ENCODE assay signal across 12 cellular contexts in the genomic region with DNA sequence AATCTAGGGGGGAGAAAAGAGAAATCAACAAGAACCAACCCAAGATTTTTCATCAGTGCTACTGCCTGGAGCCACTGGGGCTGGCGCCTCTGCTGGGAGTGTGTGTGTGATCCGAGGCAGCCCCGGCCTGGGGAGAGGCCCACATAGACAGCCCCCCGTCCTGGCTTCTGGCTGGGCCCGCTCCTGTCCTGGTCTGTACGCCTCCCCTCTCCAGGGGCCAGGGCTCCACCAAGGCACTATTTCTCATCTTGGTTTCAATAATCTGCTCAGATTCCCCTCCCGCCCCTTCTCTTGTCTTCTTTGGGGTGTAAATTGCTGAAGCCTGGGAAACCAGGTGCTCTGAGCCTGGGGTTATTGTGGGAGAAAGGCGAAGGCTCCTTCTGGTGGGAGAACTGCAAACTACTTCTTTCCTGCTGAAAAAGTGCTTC. TPM values are rescaled to one million over a fixed set of nuclear protein-coding genes. Genes with fewer than 3 reads are reported as not detected.
DNase-seq lines count a peak whose midpoint lies in the region; ATAC-seq and TF ChIP-seq lines count a peak whose summit lies in the region.
"Had no signal": no experiment of that assay in that cellular context is flagged by ENCODE, and none has a peak within 500 bp of the region (broad histone marks: within the 10 kb centered on the region; RNA-seq: fewer than 3 reads in every experiment).

No MANE protein-coding gene starts in this region.

- H3K4me1 ChIP-seq in HEK293 (ENCODE audit: control insufficient read depth, insufficient read depth, low read length): peaks cover 31% of the 10 kb centered on the region
- H3K4me1 ChIP-seq in stomach: peaks cover 48 to 79% (median 60%) of the 10 kb centered on the region in 4 donors

- peaks cover 0 to 30% (median 4%) of the 10 kb centered on the region in 3 donors for H3K27me3 ChIP-seq in stomach

- H3K36me3 ChIP-seq in HEK293 (ENCODE audit: control insufficient read depth in 2 of 2, insufficient read depth in 1 of 2, low read length in 2 of 2) (peaks cover 0 to 15% of the 10 kb centered on the region in 2 experiments; a peak in 1 of 3 replicates), stomach (no peaks in the 10 kb centered on the region)

- in situ Hi-C loops in astrocyte of the spinal cord (cut with HindIII; ENCODE audit: low sequenced_read_pairs) (loop anchor here (10.0 kb wide), 1 partner anchor 112 kb away; a partner anchor contains a TSS), GM13977 (cut with MboI; ENCODE audit: low pct_unique_long_range_greater_than_20kb, low sequenced_read_pairs, unreplicated experiment) (no loop called here)

- ATAC-seq in GM19467 (IDR thresholded peaks at IDR 0.05; ENCODE audit: unreplicated experiment): no peak

- TF ChIP-seq EP300 in stomach (IDR thresholded peaks at IDR 0.05): no peak

- peaks cover 18 to 33% (median 23%) of the 10 kb centered on the region in 3 donors for H3K27me3 Mint-ChIP-seq in immature natural killer cell (ENCODE audit: low read depth in 3 of 3)

- H3K4me3 ChIP-seq in HEK293 (ENCODE audit: low read depth, low read length) (no peak overlapping the region), astrocyte of the spinal cord (ENCODE audit: low read depth, low read length) (no peak overlapping the region), stomach (no peak overlapping the region)

- WGBS in stomach, 5 donors: 61 to 85% (median 81%) methylated on average over 8 of the region's 8 CpGs

- H3K27ac Mint-ChIP-seq in immature natural killer cell: no peak overlapping the region

- H3K9me3 ChIP-seq in HEK293 (ENCODE audit: control insufficient read depth, insufficient read depth, low read depth, low read length) (no peaks in the 10 kb centered on the region), stomach (no peaks in the 10 kb centered on the region)

- H3K9me3 Mint-ChIP-seq in immature natural killer cell: no peaks in the 10 kb centered on the region

- H3K36me3 Mint-ChIP-seq in immature natural killer cell: no peaks in the 10 kb centered on the region

- CTCF ChIA-PET in HEK293 (lab: Yijun Ruan, JAX): interaction anchor here (1.1 to 3.0 kb wide), 3 partner anchors 19 to 38 kb away, joined by 5 to 10 read pairs (median 8); no protein-coding TSS in a partner anchor

- no peak for TF ChIP-seq CTCF in HEK293 (tag by site-specific recombination; IDR thresholded peaks at IDR 0.05)
- TF ChIP-seq CTCF in astrocyte of the spinal cord (IDR thresholded peaks at IDR 0.05; ENCODE audit: low read depth, low read length): peak; percentile 23
- TF ChIP-seq CTCF in stomach (IDR thresholded peaks at IDR 0.05): no peak
- no peak for TF ChIP-seq CTCF in GM13977 (IDR thresholded peaks at IDR 0.05; ENCODE audit: extremely low read depth, insufficient read depth, missing control alignments)

- intact Hi-C loops in stomach (cut with DNase I; ENCODE audit: low total_unique reads): loop anchor here (10.0 kb wide), 1 partner anchor 82 kb away; no protein-coding TSS in a partner anchor

- DNase-seq in astrocyte of the spinal cord (ENCODE audit: low read depth, low spot score): no peak
- peak; percentile 66 for DNase-seq in left kidney (ENCODE audit: low read depth, low spot score)
- no peak for DNase-seq in stomach
- DNase-seq in NCI-H69 (lab: John Stamatoyannopoulos, UW): no peak
- no peak for DNase-seq in GM13977 (ENCODE audit: low spot score)
- no peak for DNase-seq in immature natural killer cell
- DNase-seq: DMS79; mammary epithelial cell; stimulated activated CD4-positive, alpha-beta T cell treated with anti-CD3 and anti-CD28 coated beads, Interleukin-4, amount 100 ng/mL, for 24 hours; T-helper 2 cell had no signal

- TF ChIP-seq POLR2A in stomach (IDR thresholded peaks at IDR 0.05): no peak

- H3K4me1 Mint-ChIP-seq in immature natural killer cell: peaks cover 6 to 12% of the 10 kb centered on the region in 2 donors

- H3K27ac ChIP-seq in HEK293 (ENCODE audit: extremely low read depth, low read depth, low read length): no peak overlapping the region
- H3K27ac ChIP-seq in stomach: peak overlapping the region; percentile 62 to 99 (median 95)

- POLR2A ChIA-PET in HEK293 (lab: Yijun Ruan, JAX): interaction anchor here (1.0 to 4.3 kb wide), 3 partner anchors 9 to 34 kb away, joined by 3 to 24 read pairs (median 5); a partner anchor contains a TSS

- H3K4me3 Mint-ChIP-seq in immature natural killer cell: no peak overlapping the region

TF ChIP-seq in HEK293, 187 proteins besides CTCF, POLR2A, EP300 and RAD21:
- TF ChIP-seq, protein P1, sequence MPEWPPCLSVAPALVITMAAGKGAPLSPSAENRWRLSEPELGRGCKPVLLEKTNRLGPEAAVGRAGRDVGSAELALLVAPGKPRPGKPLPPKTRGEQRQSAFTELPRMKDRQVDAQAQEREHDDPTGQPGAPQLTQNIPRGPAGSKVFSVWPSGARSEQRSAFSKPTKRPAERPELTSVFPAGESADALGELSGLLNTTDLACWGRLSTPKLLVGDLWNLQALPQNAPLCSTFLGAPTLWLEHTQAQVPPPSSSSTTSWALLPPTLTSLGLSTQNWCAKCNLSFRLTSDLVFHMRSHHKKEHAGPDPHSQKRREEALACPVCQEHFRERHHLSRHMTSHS (tag by site-specific recombination; IDR thresholded peaks at IDR 0.05): no peak
- TF ChIP-seq GLIS2 (tag by site-specific recombination; IDR thresholded peaks at IDR 0.05): 0 out of 2 replicates have a peak, but pooled peaks have one; percentile 19
- 0 out of 2 replicates have a peak, but pooled peaks have one; percentile 6 for TF ChIP-seq ZNF654 (tag by site-specific recombination; IDR thresholded peaks at IDR 0.05; ENCODE audit: low read depth)

RNA-seq across cellular contexts. Expression of a gene that starts 7.8 kb away (rescaled TPM):
- 10 to 100 TPM in 4 of 5 donors, 1 to 10 TPM in 1; 8.6 to 56.2 (median 15.2) TPM for total RNA-seq in stomach
- polyA plus RNA-seq in stomach (1 to 10 TPM; 4.9 to 6.6 (median 5.1) TPM), immature natural killer cell (under 1 TPM in 1 of 3 donors, not detected in 2; 0.02 TPM)

Comparison
In these comparisons a context has a peak if more than half of its experiments do, and no peak if none do; other contexts are left out.
1. RNA of a gene that starts 7.8 kb away (polyA plus RNA-seq): 4.9 to 6.6 TPM in stomach; 0.02 TPM in immature natural killer cell; every median in the first group is over 4 times any median in the second.